In the genomic region with DNA sequence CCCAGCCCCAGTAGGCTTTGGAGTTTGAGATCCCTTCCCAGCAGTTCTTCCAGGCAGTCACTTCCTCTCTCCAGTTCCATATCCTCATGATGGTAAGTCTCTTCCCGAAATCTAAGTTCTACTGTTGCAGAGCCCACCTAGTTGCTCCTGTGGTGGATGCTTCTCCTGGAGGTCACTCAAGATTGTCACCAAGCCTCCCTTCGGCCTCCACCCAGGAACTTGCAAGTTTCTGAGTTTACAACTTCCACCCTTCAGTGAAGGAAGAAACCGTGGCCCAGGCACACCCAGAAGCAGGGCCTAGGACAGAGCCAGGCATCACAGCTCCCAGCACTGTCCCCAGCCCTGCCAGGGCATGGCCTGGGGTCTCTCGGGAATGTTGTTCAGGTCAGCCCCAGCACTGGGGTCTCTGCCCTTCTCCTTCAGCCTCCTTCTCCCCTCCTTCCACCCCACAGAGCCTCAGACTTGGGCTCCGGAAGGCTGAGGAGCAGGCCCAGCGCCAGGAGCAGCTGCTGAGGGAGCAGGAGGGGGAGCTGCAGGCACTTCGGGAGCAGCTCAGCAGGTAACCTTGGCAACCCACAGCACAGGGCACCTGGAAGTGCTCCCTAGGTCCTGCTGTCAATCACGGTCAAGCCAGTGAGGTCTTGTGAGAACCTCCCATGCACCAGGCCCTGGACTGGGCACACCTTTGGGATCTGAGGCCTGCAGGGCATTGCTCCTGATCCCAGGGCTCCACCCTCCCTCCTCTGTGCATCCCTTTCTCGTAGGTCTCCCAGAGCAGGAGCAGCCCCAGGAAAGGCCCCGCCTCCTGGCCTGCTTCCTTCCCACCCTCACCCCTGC, we compare ENCODE assay signal across 19 cellular contexts. TPM values are rescaled to one million over a fixed set of nuclear protein-coding genes. Genes with fewer than 3 reads are reported as not detected.
"Had no signal": no experiment of that assay in that cellular context is flagged by ENCODE, and none has a peak within 500 bp of the region (broad histone marks: within the 10 kb centered on the region; RNA-seq: fewer than 3 reads in every experiment).

No MANE protein-coding gene starts in this region.

- H3K79me2 ChIP-seq: hepatocyte had no signal

- H3K9me3 Mint-ChIP-seq: activated naive CD4-positive, alpha-beta T cell treated with anti-CD3 and anti-CD28 coated beads, Interleukin-2, amount 50 U/mL, for 24 hours; activated T-cell treated with anti-CD3 and anti-CD28 coated beads, Interleukin-2, amount 50 U/mL, for 24 hours; naive thymus-derived CD4-positive, alpha-beta T cell had no signal

- H3K4me3 ChIP-seq: body of pancreas, coronary artery, hepatocyte, lung, tibial artery, vagina had no signal

- H3K4me1 Mint-ChIP-seq: activated CD8-positive, alpha-beta memory T cell treated with anti-CD3 and anti-CD28 coated beads, Interleukin-2, amount 10 ng/mL, durations not matched to agents 7 days and 5 days; activated naive CD4-positive, alpha-beta T cell treated with anti-CD3 and anti-CD28 coated beads, Interleukin-2, amount 50 U/mL, for 24 hours had no signal

- H3K9me3 ChIP-seq: body of pancreas, neutrophil, tibial artery, vagina had no signal

- FAIRE-seq: small intestine had no signal

- H3K4me3 Mint-ChIP-seq: activated CD8-positive, alpha-beta memory T cell treated with anti-CD3 and anti-CD28 coated beads, Interleukin-2, amount 10 ng/mL, durations not matched to agents 7 days and 5 days; activated naive CD4-positive, alpha-beta T cell treated with anti-CD3 and anti-CD28 coated beads, Interleukin-2, amount 50 U/mL, for 24 hours; activated T-cell treated with anti-CD3 and anti-CD28 coated beads, Interleukin-2, amount 50 U/mL, for 24 hours; naive thymus-derived CD4-positive, alpha-beta T cell had no signal

- H3K36me3 ChIP-seq: neutrophil, tibial artery, vagina had no signal

- H3K4me1 ChIP-seq: body of pancreas, tibial artery, vagina had no signal

- H3K27ac Mint-ChIP-seq: activated CD8-positive, alpha-beta memory T cell treated with anti-CD3 and anti-CD28 coated beads, Interleukin-2, amount 10 ng/mL, durations not matched to agents 7 days and 5 days; activated naive CD4-positive, alpha-beta T cell treated with anti-CD3 and anti-CD28 coated beads, Interleukin-2, amount 50 U/mL, for 24 hours; activated T-cell treated with anti-CD3 and anti-CD28 coated beads, Interleukin-2, amount 50 U/mL, for 24 hours; naive thymus-derived CD4-positive, alpha-beta T cell had no signal

- H3K4me2 ChIP-seq: hepatocyte had no signal

- H3K27me3 Mint-ChIP-seq: activated CD8-positive, alpha-beta memory T cell treated with anti-CD3 and anti-CD28 coated beads, Interleukin-2, amount 10 ng/mL, durations not matched to agents 7 days and 5 days; naive thymus-derived CD4-positive, alpha-beta T cell had no signal

- ATAC-seq: activated CD8-positive, alpha-beta memory T cell treated with anti-CD3 and anti-CD28 coated beads, Interleukin-2, amount 10 ng/mL, durations not matched to agents 7 days and 5 days; body of pancreas; naive thymus-derived CD4-positive, alpha-beta T cell had no signal

- H3K27me3 ChIP-seq: body of pancreas, hepatocyte, neutrophil, vagina had no signal

- H3K36me3 Mint-ChIP-seq: activated CD8-positive, alpha-beta memory T cell treated with anti-CD3 and anti-CD28 coated beads, Interleukin-2, amount 10 ng/mL, durations not matched to agents 7 days and 5 days; activated naive CD4-positive, alpha-beta T cell treated with anti-CD3 and anti-CD28 coated beads, Interleukin-2, amount 50 U/mL, for 24 hours; naive thymus-derived CD4-positive, alpha-beta T cell had no signal

- DNase-seq: activated CD4-positive, alpha-beta T cell treated with anti-CD3 and anti-CD28 coated beads, Interleukin-2, amount 50 U/mL, for 48 hours; activated CD4-positive, CD25-positive, alpha-beta regulatory T cell treated with anti-CD3 and anti-CD28 coated beads, Interleukin-2, amount 50 U/mL, for 72 hours; activated CD8-positive, alpha-beta memory T cell treated with anti-CD3 and anti-CD28 coated beads, Interleukin-2, amount 10 ng/mL, durations not matched to agents 7 days and 5 days; activated effector memory CD4-positive, alpha-beta T cell treated with Interleukin-2 at 50 U/mL for 16 hours; activated T-cell treated with anti-CD3 and anti-CD28 coated beads, Interleukin-2, amount 50 U/mL, for 24 hours; body of pancreas; central memory CD4-positive, alpha-beta T cell; effector CD8-positive, alpha-beta T cell; naive thymus-derived CD4-positive, alpha-beta T cell; retina; small intestine; tibial artery had no signal

- H2AFZ ChIP-seq: hepatocyte had no signal

- H3K27ac ChIP-seq: body of pancreas, coronary artery, epithelial cell of prostate, hepatocyte, neutrophil, tibial artery, vagina had no signal

RNA-seq across cellular contexts. Expression of a gene that starts 7.1 kb away (rescaled TPM):
- total RNA-seq: body of pancreas, vagina had no signal
- polyA plus RNA-seq: naive thymus-derived CD4-positive, alpha-beta T cell had no signal

RNA-seq across cellular contexts. Expression of a gene that starts 49.6 kb away (rescaled TPM):
- total RNA-seq: body of pancreas had no signal
- polyA plus RNA-seq: naive thymus-derived CD4-positive, alpha-beta T cell had no signal
